8 cellular contexts compared by ENCODE assay signal in the genomic region with DNA sequence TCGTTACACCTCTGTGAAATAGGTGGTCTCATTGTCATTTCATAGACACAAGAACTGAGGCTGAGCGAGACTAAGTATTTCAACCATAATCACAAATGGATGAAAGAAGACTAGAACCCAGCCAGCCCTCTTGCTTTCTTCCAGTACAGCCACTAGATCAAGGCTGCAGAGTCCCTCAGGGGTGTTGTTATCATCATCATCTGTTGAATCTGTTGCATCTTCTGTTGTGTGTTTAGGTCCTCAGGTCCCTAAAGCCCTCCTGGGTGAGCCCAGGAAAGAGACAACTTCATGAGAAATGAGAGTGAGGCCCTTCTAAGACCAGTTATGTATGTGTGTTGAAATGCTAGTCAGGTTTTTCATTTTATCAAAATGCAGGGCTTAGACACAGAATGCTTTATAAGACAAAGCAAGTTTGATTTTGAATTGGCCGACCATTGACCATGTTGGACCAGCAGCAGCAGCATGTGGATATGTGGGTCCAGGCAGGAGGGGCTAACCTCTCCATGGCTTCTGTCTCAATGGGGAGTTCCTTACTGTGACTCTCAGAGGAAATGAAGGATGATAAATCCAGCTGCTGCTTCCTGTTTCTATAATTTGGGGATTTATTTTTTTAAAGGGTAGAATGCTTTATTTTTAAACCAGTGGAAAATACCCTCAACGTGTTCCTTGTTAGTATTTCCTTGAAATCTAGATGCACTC.
DNase-seq lines count a peak whose midpoint lies in the region; ATAC-seq, FAIRE-seq and TF ChIP-seq lines count a peak whose summit lies in the region.
"Had no signal": no experiment of that assay in that cellular context is flagged by ENCODE, and none has a peak within 500 bp of the region (broad histone marks: within the 10 kb centered on the region; RNA-seq: fewer than 3 reads in every experiment).

No MANE protein-coding gene starts in this region.

- intact Hi-C loops in psoas muscle (cut with DNase I) = no loop called here

- H3K36me3 ChIP-seq in SJSA1 (no peaks in the 10 kb centered on the region), psoas muscle (ENCODE audit: insufficient read depth in 1 of 2, low read depth in 1 of 2) (no peaks in the 10 kb centered on the region)

- peaks cover 94% of the 10 kb centered on the region for H3K4me1 ChIP-seq in SJSA1 (replicated peaks)
- H3K4me1 ChIP-seq in psoas muscle = peaks cover 67% of the 10 kb centered on the region

- H3K27me3 ChIP-seq in SJSA1 (replicated peaks) (no peaks in the 10 kb centered on the region), psoas muscle (ENCODE audit: insufficient read depth in 3 of 3, low read length in 2 of 3) (no peaks in the 10 kb centered on the region)

- WGBS in psoas muscle, 3 donors = 69 to 85% (median 72%) methylated on average over 4 of the region's 4 CpGs

- H3K27ac ChIP-seq in SJSA1 (peak overlapping the region; percentile 96), psoas muscle (peak overlapping the region; percentile 72)

- ATAC-seq in psoas muscle (peak in 1 of 4 donors; percentile 28), GM18502 (IDR thresholded peaks at IDR 0.05; ENCODE audit: poor library complexity, unreplicated experiment) (no peak)

- H3K9me3 ChIP-seq in SJSA1 (replicated peaks) = no peaks in the 10 kb centered on the region
- H3K9me3 ChIP-seq in psoas muscle = no peaks in the 10 kb centered on the region

- TF ChIP-seq POLR2A in GM12891 (IDR thresholded peaks at IDR 0.05; ENCODE audit: low read depth, low read length) (no peak), erythroblast (IDR thresholded peaks at IDR 0.05; ENCODE audit: low read length) (no peak)

- no peak overlapping the region for H3K4me3 ChIP-seq in SJSA1
- H3K4me3 ChIP-seq in fibroblast of pulmonary artery (replicated peaks; ENCODE audit: low read depth, low read length) = peak overlapping the region; percentile 8
- H3K4me3 ChIP-seq in psoas muscle = no peak overlapping the region

- DNase-seq in GM12891 (ENCODE audit: insufficient read length, low spot score) (no peak), SJSA1 (ENCODE audit: low read depth in 1 of 2, low spot score in 2 of 2) (peak in 1 of 2 experiments; percentile 67), fibroblast of pulmonary artery (ENCODE audit: low read depth) (no peak), psoas muscle (no peak), NCI-H82 treated with DMSO at 0.1 percent for 48 hours (lab: John Stamatoyannopoulos, UW; ENCODE audit: unreplicated experiment) (no peak), erythroblast (lab: John Stamatoyannopoulos, UW) (no peak)
- DNase-seq: SHP77 treated with DMSO at 0.1 percent for 48 hours had no signal

- peak; percentile 9 for FAIRE-seq in GM12891 (lab: Jason Lieb, UNC)

- TF ChIP-seq CTCF in fibroblast of pulmonary artery (IDR thresholded peaks at IDR 0.05; ENCODE audit: low read length, missing control alignments) = no peak
- TF ChIP-seq CTCF in psoas muscle (IDR thresholded peaks at IDR 0.05) = no peak

TF ChIP-seq in GM12891, 5 proteins besides CTCF, POLR2A, EP300 and RAD21:
- TF ChIP-seq POU2F2 (IDR thresholded peaks at IDR 0.05; ENCODE audit: low read depth, low read length) = no peak
- no peak for TF ChIP-seq POLR2AphosphoS5 (IDR thresholded peaks at IDR 0.05; ENCODE audit: low read depth, low read length)
- TF ChIP-seq TAF1 (IDR thresholded peaks at IDR 0.05; ENCODE audit: low read depth, low read length) = no peak
- TF ChIP-seq SPI1 (IDR thresholded peaks at IDR 0.05; ENCODE audit: low read depth, low read length) = no peak
- TF ChIP-seq PAX5 (IDR thresholded peaks at IDR 0.05; ENCODE audit: insufficient read depth, low read length, severe bottlenecking) = no peak
TF ChIP-seq in GM12891: peak in this region for 0.
